16 cellular contexts compared by ENCODE assay signal in the genomic region with DNA sequence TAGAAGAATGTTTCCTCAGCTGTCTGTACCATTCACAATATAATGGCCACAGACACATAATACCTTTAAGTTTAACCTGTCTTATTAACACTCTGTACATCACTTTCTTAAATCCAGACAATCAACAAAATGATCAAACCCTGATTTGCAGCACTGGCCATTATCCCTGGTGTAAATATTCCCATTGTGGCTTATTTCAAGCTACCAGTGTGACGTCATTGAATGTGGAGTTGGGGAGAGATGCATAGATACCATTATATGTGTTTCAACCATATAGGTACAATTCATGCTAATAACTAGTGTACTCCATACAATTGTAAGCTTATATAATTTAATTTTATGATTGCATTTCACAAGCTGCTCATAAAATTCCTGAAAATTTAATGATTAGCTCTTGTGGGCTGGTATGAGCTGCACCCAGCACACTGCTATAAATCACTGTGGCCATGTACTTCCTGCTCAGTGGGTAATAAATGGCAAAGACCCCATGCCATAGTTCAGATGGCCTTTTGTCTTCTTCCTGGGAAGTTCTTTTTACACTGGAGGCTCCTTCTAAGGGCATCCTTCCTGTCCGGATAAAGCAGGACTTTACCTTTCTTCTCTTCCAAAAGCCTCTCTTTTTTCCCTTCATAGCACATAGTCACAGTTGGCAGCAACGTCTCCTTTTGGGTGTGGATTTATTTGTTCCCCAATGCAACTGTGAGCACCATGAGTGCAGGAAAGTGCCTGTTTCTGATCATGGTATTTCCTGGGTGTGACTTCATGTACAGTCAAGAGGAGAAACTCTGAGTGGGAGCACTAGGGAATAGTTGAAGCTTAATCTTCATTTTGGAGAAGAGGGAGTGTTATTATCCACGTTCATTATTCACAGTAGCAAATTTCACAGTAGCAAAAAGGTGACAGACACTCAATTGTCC.
"Had no signal": no experiment of that assay in that cellular context is flagged by ENCODE, and none has a peak within 500 bp of the region (broad histone marks: within the 10 kb centered on the region; RNA-seq: fewer than 3 reads in every experiment).

No MANE protein-coding gene starts in this region.

- H3K9me3 Mint-ChIP-seq: activated naive CD8-positive, alpha-beta T cell treated with anti-CD3 and anti-CD28 coated beads, Interleukin-2, amount 10 ng/mL, durations not matched to agents 7 days and 5 days; activated T-cell treated with anti-CD3 and anti-CD28 coated beads, Interleukin-2, amount 50 U/mL, for 4 hours; natural killer cell treated with Interleukin-12 subunit alpha and Interleukin-12 subunit beta and Interleukin-15 and Interleukin-18, amount 100 ng/mL, for 72 hours; T-helper 2 cell treated with Interferon-gamma antibody and Interleukin-4, amounts not matched to agents 5 μg/mL and 100 μg/mL, for 36 hours; type B pancreatic cell had no signal

- H3K27me3 Mint-ChIP-seq: activated CD8-positive, alpha-beta memory T cell treated with anti-CD3 and anti-CD28 coated beads, Interleukin-2, amount 10 ng/mL, durations not matched to agents 7 days and 5 days; activated naive CD8-positive, alpha-beta T cell treated with anti-CD3 and anti-CD28 coated beads, Interleukin-2, amount 10 ng/mL, durations not matched to agents 7 days and 5 days; natural killer cell treated with Interleukin-12 subunit alpha and Interleukin-12 subunit beta and Interleukin-15 and Interleukin-18, amount 100 ng/mL, for 72 hours; type B pancreatic cell had no signal

- H3K4me3 ChIP-seq: cardiac muscle cell, prostate gland, sigmoid colon had no signal

- H3K9me3 ChIP-seq: prostate gland, sigmoid colon had no signal

- H3K36me3 ChIP-seq: cardiac muscle cell, prostate gland, sigmoid colon had no signal

- H3K4me3 Mint-ChIP-seq: activated CD8-positive, alpha-beta memory T cell treated with anti-CD3 and anti-CD28 coated beads, Interleukin-2, amount 10 ng/mL, durations not matched to agents 7 days and 5 days; activated naive CD8-positive, alpha-beta T cell treated with anti-CD3 and anti-CD28 coated beads, Interleukin-2, amount 10 ng/mL, durations not matched to agents 7 days and 5 days; activated T-cell treated with anti-CD3 and anti-CD28 coated beads, Interleukin-2, amount 50 U/mL, for 4 hours; natural killer cell treated with Interleukin-12 subunit alpha and Interleukin-12 subunit beta and Interleukin-15 and Interleukin-18, amount 100 ng/mL, for 72 hours; T-helper 2 cell treated with Interferon-gamma antibody and Interleukin-4, amounts not matched to agents 5 μg/mL and 100 μg/mL, for 36 hours; type B pancreatic cell had no signal

- H3K36me3 Mint-ChIP-seq: activated CD8-positive, alpha-beta memory T cell treated with anti-CD3 and anti-CD28 coated beads, Interleukin-2, amount 10 ng/mL, durations not matched to agents 7 days and 5 days; activated naive CD8-positive, alpha-beta T cell treated with anti-CD3 and anti-CD28 coated beads, Interleukin-2, amount 10 ng/mL, durations not matched to agents 7 days and 5 days; natural killer cell treated with Interleukin-12 subunit alpha and Interleukin-12 subunit beta and Interleukin-15 and Interleukin-18, amount 100 ng/mL, for 72 hours; type B pancreatic cell had no signal

- H3K27ac Mint-ChIP-seq: activated CD8-positive, alpha-beta memory T cell treated with anti-CD3 and anti-CD28 coated beads, Interleukin-2, amount 10 ng/mL, durations not matched to agents 7 days and 5 days; activated naive CD8-positive, alpha-beta T cell treated with anti-CD3 and anti-CD28 coated beads, Interleukin-2, amount 10 ng/mL, durations not matched to agents 7 days and 5 days; natural killer cell treated with Interleukin-12 subunit alpha and Interleukin-12 subunit beta and Interleukin-15 and Interleukin-18, amount 100 ng/mL, for 72 hours; T-helper 2 cell treated with Interferon-gamma antibody and Interleukin-4, amounts not matched to agents 5 μg/mL and 100 μg/mL, for 36 hours; type B pancreatic cell had no signal

- DNase-seq: activated CD4-positive, alpha-beta T cell treated with anti-CD3 and anti-CD28 coated beads, Interleukin-2, amount 50 U/mL, for 4 hours; activated CD8-positive, alpha-beta memory T cell treated with anti-CD3 and anti-CD28 coated beads, Interleukin-2, amount 10 ng/mL, durations not matched to agents 7 days and 5 days; activated naive CD8-positive, alpha-beta T cell treated with anti-CD3 and anti-CD28 coated beads, Interleukin-2, amount 10 ng/mL, durations not matched to agents 7 days and 5 days; activated T-cell treated with anti-CD3 and anti-CD28 coated beads, Interleukin-2, amount 50 U/mL, for 4 hours; aorta; effector CD8-positive, alpha-beta T cell; hypothalamus; sigmoid colon; stimulated activated CD4-positive, alpha-beta T cell treated with anti-CD3 and anti-CD28 coated beads, Interleukin-12 subunit alpha, Interleukin-12 subunit beta, amount 100 ng/mL, for 4 hours; stimulated activated naive CD4-positive, alpha-beta T cell treated with Interleukin-2 at 50 U/mL for 16 hours; SW 1271 had no signal

- H3K27me3 ChIP-seq: cardiac muscle cell, sigmoid colon had no signal

- H3K4me1 Mint-ChIP-seq: activated CD8-positive, alpha-beta memory T cell treated with anti-CD3 and anti-CD28 coated beads, Interleukin-2, amount 10 ng/mL, durations not matched to agents 7 days and 5 days; activated naive CD8-positive, alpha-beta T cell treated with anti-CD3 and anti-CD28 coated beads, Interleukin-2, amount 10 ng/mL, durations not matched to agents 7 days and 5 days had no signal
